Comparison of ENCODE assay signal across 9 cellular contexts in genomic region chr17:67829331-67829730, GRCh38. TPM values are rescaled to one million over a fixed set of nuclear protein-coding genes. Genes with fewer than 3 reads are reported as not detected.
A peak's percentile ranks its signal among the peaks of the same experiment; 100 is the strongest.
DNase-seq lines count a peak whose midpoint lies in the region; ATAC-seq and TF ChIP-seq lines count a peak whose summit lies in the region.
"Had no signal": no experiment of that assay in that cellular context is flagged by ENCODE, and none has a peak within 500 bp of the region (broad histone marks: within the 10 kb centered on the region; RNA-seq: fewer than 3 reads in every experiment).

No MANE protein-coding gene starts in this region.

- H3K9me3 Mint-ChIP-seq in Calu3 (ENCODE audit: low read depth, unreplicated experiment), result no peaks in the 10 kb centered on the region
- no peaks in the 10 kb centered on the region for H3K9me3 Mint-ChIP-seq in activated naive CD4-positive, alpha-beta T cell treated with anti-CD3 and anti-CD28 coated beads, Interleukin-2, amount 50 U/mL, for 72 hours
- H3K9me3 Mint-ChIP-seq in neural progenitor cell, result peaks cover 4% of the 10 kb centered on the region

- peak overlapping the region; percentile 37 for H3K4me3 ChIP-seq in PC-3 (ENCODE audit: low read length)
- peak overlapping the region; percentile 73 for H3K4me3 ChIP-seq in neural progenitor cell
- H3K4me3 ChIP-seq in body of pancreas, result no peak overlapping the region

- no peaks in the 10 kb centered on the region for H3F3A ChIP-seq in PC-3 (ENCODE audit: low read length, unreplicated experiment)
- H3F3A ChIP-seq in neural progenitor cell (ENCODE audit: low read depth), result peaks cover 30% of the 10 kb centered on the region

- TF ChIP-seq POLR2A in body of pancreas (IDR thresholded peaks at IDR 0.05), result no peak

- DNase-seq in Calu3 (no peak), PC-3 (peak; percentile 63), neural progenitor cell (ENCODE audit: low spot score) (peak; percentile 9), D341Med (ENCODE audit: low spot score) (no peak), body of pancreas (no peak), DMS79 (lab: John Stamatoyannopoulos, UW) (no peak)
- DNase-seq in activated naive CD4-positive, alpha-beta T cell treated with anti-CD3 and anti-CD28 coated beads, Interleukin-2, amount 50 U/mL, for 72 hours (ENCODE audit: low spot score in 2 of 2), result peak in 1 of 2 donors; percentile 20
- DNase-seq: NCI-H774 had no signal

- peak overlapping the region; percentile 61 for H3K4me2 ChIP-seq in PC-3 (ENCODE audit: low read length)
- H3K4me2 ChIP-seq in neural progenitor cell, result peak overlapping the region; percentile 84

- H4K20me1 ChIP-seq in PC-3 (ENCODE audit: low read length) (peaks cover 52% of the 10 kb centered on the region), neural progenitor cell (ENCODE audit: low read depth) (peaks cover 72% of the 10 kb centered on the region)

- H3K9ac ChIP-seq in PC-3 (ENCODE audit: low read length), result no peak overlapping the region
- no peak overlapping the region for H3K9ac ChIP-seq in neural progenitor cell

- H3K9me3 ChIP-seq in PC-3 (ENCODE audit: low read length) (no peaks in the 10 kb centered on the region), neural progenitor cell (ENCODE audit: low read depth) (no peaks in the 10 kb centered on the region), body of pancreas (no peaks in the 10 kb centered on the region)

- H3K4me3 Mint-ChIP-seq in Calu3 (ENCODE audit: low read depth, unreplicated experiment) (peak overlapping the region; percentile 24), neural progenitor cell (peak overlapping the region; percentile 97)

- TF ChIP-seq CTCF in Calu3 (IDR thresholded peaks at IDR 0.05; ENCODE audit: unreplicated experiment) (no peak), PC-3 (conservative IDR thresholded peaks at IDR 0.05; ENCODE audit: low read depth, low read length) (no peak), neural progenitor cell (IDR thresholded peaks at IDR 0.05) (no peak), body of pancreas (IDR thresholded peaks at IDR 0.05) (no peak)

- BruUV-seq in Calu3 (replicated peaks; lab: Mats Ljungman, UMichigan) (no TSS peak), PC-3 (replicated peaks; lab: Mats Ljungman, UMichigan) (no TSS peak)

- H2AFZ ChIP-seq in PC-3 (ENCODE audit: low read length) (no peak overlapping the region), neural progenitor cell (replicated peaks) (no peak overlapping the region)

- peaks cover 85% of the 10 kb centered on the region for H3K79me2 ChIP-seq in PC-3 (ENCODE audit: low read length)
- H3K79me2 ChIP-seq in neural progenitor cell (ENCODE audit: low read depth), result peaks cover 85% of the 10 kb centered on the region

- H3K36me3 ChIP-seq in PC-3 (ENCODE audit: low read depth, low read length), result no peaks in the 10 kb centered on the region
- no peaks in the 10 kb centered on the region for H3K36me3 ChIP-seq in neural progenitor cell
- H3K36me3 ChIP-seq in body of pancreas (replicated peaks in 1 of 2; ENCODE audit: insufficient read depth in 1 of 2, low read depth in 2 of 2), result no peaks in the 10 kb centered on the region

- H3K4me1 Mint-ChIP-seq in Calu3 (ENCODE audit: low read depth, unreplicated experiment) (peaks cover 24% of the 10 kb centered on the region), neural progenitor cell (peaks cover 36% of the 10 kb centered on the region)

- H3K27ac Mint-ChIP-seq in Calu3 (ENCODE audit: unreplicated experiment) (no peak overlapping the region), neural progenitor cell (no peak overlapping the region)
- peak overlapping the region; percentile 62 to 72 for H3K27ac Mint-ChIP-seq in activated naive CD4-positive, alpha-beta T cell treated with anti-CD3 and anti-CD28 coated beads, Interleukin-2, amount 50 U/mL, for 72 hours

- H3K36me3 Mint-ChIP-seq in Calu3 (ENCODE audit: insufficient read depth, unreplicated experiment) (peaks cover 44% of the 10 kb centered on the region), neural progenitor cell (peaks cover 14% of the 10 kb centered on the region)
- H3K36me3 Mint-ChIP-seq in activated naive CD4-positive, alpha-beta T cell treated with anti-CD3 and anti-CD28 coated beads, Interleukin-2, amount 50 U/mL, for 72 hours, result peaks cover 13 to 23% of the 10 kb centered on the region in 2 donors

- CTCF ChIA-PET in Calu3 (lab: Charles Lee), result interaction anchor here (0.5 kb wide), 1 partner anchor 75 kb away, joined by 3 read pairs; no protein-coding TSS in a partner anchor
- CTCF ChIA-PET in PC-3 (lab: Charles Lee), result no interaction called here

- no peaks in the 10 kb centered on the region for H3K9me2 ChIP-seq in PC-3 (replicated peaks; ENCODE audit: low read length)

- H3K4me1 ChIP-seq in PC-3 (ENCODE audit: insufficient read depth, low read length), result peaks cover 26% of the 10 kb centered on the region
- H3K4me1 ChIP-seq in neural progenitor cell, result peaks cover 38% of the 10 kb centered on the region
- H3K4me1 ChIP-seq in body of pancreas, result peaks cover 54% of the 10 kb centered on the region

- H3K27me3 ChIP-seq in PC-3 (ENCODE audit: low read length) (no peaks in the 10 kb centered on the region), neural progenitor cell (peaks cover 3% of the 10 kb centered on the region), body of pancreas (no peaks in the 10 kb centered on the region)

- POLR2A ChIA-PET in PC-3 (lab: Charles Lee; ENCODE audit: unreplicated experiment), result interaction anchor here (0.6 kb wide), 1 partner anchor 47 kb away, joined by 5 read pairs; no protein-coding TSS in a partner anchor

- H3K27me3 Mint-ChIP-seq in Calu3 (ENCODE audit: unreplicated experiment) (no peaks in the 10 kb centered on the region), neural progenitor cell (ENCODE audit: insufficient read depth, low read depth) (peaks cover 2% of the 10 kb centered on the region)

- ATAC-seq in PC-3, result no peak
- ATAC-seq in activated naive CD4-positive, alpha-beta T cell treated with anti-CD3 and anti-CD28 coated beads, Interleukin-2, amount 50 U/mL, for 72 hours, result peak; percentile 24 to 45
- no peak for ATAC-seq in body of pancreas
- no peak for ATAC-seq in GM21447 (IDR thresholded peaks at IDR 0.05; ENCODE audit: unreplicated experiment)

- H3K27ac ChIP-seq in PC-3 (ENCODE audit: low read length) (no peak overlapping the region), neural progenitor cell (no peak overlapping the region), body of pancreas (peak overlapping the region in 1 of 4 donors; percentile 60)

- intact Hi-C loops in Calu3 (cut with micrococcal nuclease; ENCODE audit: unreplicated experiment), result no loop called here
- intact Hi-C loops in PC-3 (cut with micrococcal nuclease), result no loop called here
- intact Hi-C loops in body of pancreas (cut with DNase I), result no loop called here

- WGBS in body of pancreas, 2 donors, result 15 to 22% methylated on average over 7 of the region's 7 CpGs

RNA-seq across cellular contexts. Expression of gene BPTF, which starts 4.0 kb away (rescaled TPM):
- total RNA-seq in Calu3 (2022), result 66.8 and 67.6 TPM in 2 replicates
- total RNA-seq in PC-3 (2014; rRNA removed), result 53.8 and 61.8 TPM in 2 replicates
- 100 to 1,000 TPM in 1 of 2 donors, 10 to 100 TPM in 1; 59.1 to 101 TPM for total RNA-seq in activated naive CD4-positive, alpha-beta T cell treated with anti-CD3 and anti-CD28 coated beads, Interleukin-2, amount 50 U/mL, for 72 hours
- total RNA-seq in neural progenitor cell (ENCODE audit: low replicate concordance), result 95.6 and 129 TPM in 2 replicates
- total RNA-seq in body of pancreas, result 10 to 100 TPM; 44.6 to 74.5 TPM

Comparison
In these comparisons a context has a peak if more than half of its experiments do, and no peak if none do; other contexts are left out.
1. DNase-seq: peak in PC-3 (single experiment) and neural progenitor cell (single experiment); none in Calu3 (single experiment), D341Med (single experiment), body of pancreas (0 of 4) and DMS79 (single experiment).
2. H3K27ac Mint-ChIP-seq: peak in activated naive CD4-positive, alpha-beta T cell treated with anti-CD3 and anti-CD28 coated beads, Interleukin-2, amount 50 U/mL, for 72 hours (2 of 2); none in Calu3 (single experiment) and neural progenitor cell (single experiment).
3. ATAC-seq: peak in activated naive CD4-positive, alpha-beta T cell treated with anti-CD3 and anti-CD28 coated beads, Interleukin-2, amount 50 U/mL, for 72 hours (2 of 2); none in PC-3 (single experiment), body of pancreas (single experiment) and GM21447 (single experiment).
4. H3K4me3 ChIP-seq: peak in PC-3 (single experiment) and neural progenitor cell (single experiment); none in body of pancreas (0 of 2).